23 cellular contexts compared by ENCODE assay signal in the genomic region with DNA sequence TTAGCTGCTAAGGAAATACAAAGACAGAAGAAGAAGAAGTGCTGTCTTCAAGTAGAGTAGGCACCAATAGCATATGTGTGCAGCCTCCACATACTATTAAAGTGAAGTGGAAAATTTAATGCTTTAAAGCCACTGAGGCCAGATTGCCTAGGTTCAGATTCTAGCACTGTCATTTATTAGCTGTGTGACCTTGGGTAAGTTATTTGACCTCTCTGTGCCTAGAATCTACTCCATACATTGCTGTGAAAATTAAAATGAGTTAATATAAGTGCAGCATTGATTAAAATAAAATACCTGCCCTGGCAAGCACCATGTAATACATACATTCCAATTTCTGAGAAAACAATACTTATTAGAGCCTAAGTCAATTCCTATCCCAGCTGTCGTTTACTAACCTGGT.
"Had no signal": no experiment of that assay in that cellular context is flagged by ENCODE, and none has a peak within 500 bp of the region (broad histone marks: within the 10 kb centered on the region; RNA-seq: fewer than 3 reads in every experiment).

No MANE protein-coding gene starts in this region.

- H3K36me3 ChIP-seq: esophagus squamous epithelium, lower lobe of right lung had no signal

- H3K4me1 ChIP-seq: esophagus squamous epithelium, gastrocnemius medialis, left lung, lower lobe of right lung had no signal

- H3K36me3 Mint-ChIP-seq: naive B cell had no signal

- DNase-seq: dorsolateral prefrontal cortex; effector CD4-positive, alpha-beta T cell; effector memory CD4-positive, alpha-beta T cell; erythroblast; esophagus squamous epithelium; foreskin melanocyte; gastrocnemius medialis; glutamatergic neuron; head of caudate nucleus; heart right ventricle; hippocampal formation; left cardiac atrium; left lung; left ventricle myocardium superior; lower lobe of right lung; mucosa of descending colon; naive B cell had no signal

- H3K4me1 Mint-ChIP-seq: naive B cell had no signal

- H3K27ac ChIP-seq: coronary artery, dorsolateral prefrontal cortex, epithelial cell of prostate, esophagus squamous epithelium, gastrocnemius medialis, left lung, lower lobe of right lung had no signal

- H3K4me3 ChIP-seq: coronary artery, dorsolateral prefrontal cortex, esophagus squamous epithelium, gastrocnemius medialis, heart right ventricle, left lung, lower lobe of right lung, mucosa of descending colon had no signal

- FAIRE-seq: endometrium, keratinocyte had no signal

- ATAC-seq: esophagus mucosa, gastrocnemius medialis, lower lobe of right lung, mucosa of descending colon had no signal

- H3K9me3 Mint-ChIP-seq: mesothelial cell of epicardium had no signal

- H3K27me3 Mint-ChIP-seq: naive B cell had no signal

- H3K4me3 Mint-ChIP-seq: mesothelial cell of epicardium, naive B cell had no signal

- H3K27me3 ChIP-seq: dorsolateral prefrontal cortex, esophagus squamous epithelium, gastrocnemius medialis, heart right ventricle, left lung had no signal

- H3K9me3 ChIP-seq: esophagus squamous epithelium, gastrocnemius medialis, heart right ventricle, left lung, lower lobe of right lung, mucosa of descending colon had no signal
